8 cellular contexts compared by ENCODE assay signal in the genomic region with DNA sequence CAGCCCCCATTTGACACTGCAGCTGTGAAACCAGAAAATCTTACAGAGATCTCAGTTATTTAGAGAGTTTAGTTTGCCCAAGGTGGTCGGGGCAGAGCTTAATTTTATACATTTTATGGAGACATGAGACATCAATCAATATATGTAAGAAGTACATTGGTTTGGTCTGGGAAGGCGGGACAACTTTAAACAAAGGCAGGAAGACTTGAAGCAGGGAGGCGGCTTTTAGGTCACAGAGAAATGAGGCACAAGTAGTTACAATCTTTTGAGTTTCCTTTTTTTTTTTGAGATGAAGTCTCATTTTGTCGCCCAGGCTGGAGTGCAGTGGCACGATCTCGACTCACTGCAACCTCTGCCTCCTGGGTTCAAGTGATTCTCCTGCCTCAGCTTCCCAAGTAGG. TPM values are rescaled to one million over a fixed set of nuclear protein-coding genes. Genes with fewer than 3 reads are reported as not detected.
A peak's percentile ranks its signal among the peaks of the same experiment; 100 is the strongest.
DNase-seq lines count a peak whose midpoint lies in the region; ATAC-seq and TF ChIP-seq lines count a peak whose summit lies in the region.
"Not testable (repeated sequence)": the region's sequence is repeated elsewhere in the genome, so short reads cannot be mapped to it uniquely, and the experiment has no call there.

No MANE protein-coding gene starts in this region.

- intact Hi-C loops in activated CD4-positive, alpha-beta T cell treated with anti-CD3 and anti-CD28 coated beads, Interleukin-2, amount 10 ng/mL, durations not matched to agents 24 days and 14 days (cut with micrococcal nuclease), result not testable (repeated sequence)

- H3K27ac ChIP-seq in BLaER1, result not testable (repeated sequence)

- H3K36me3 ChIP-seq in BLaER1 (peaks cover 88% of the 10 kb centered on the region), Loucy (ENCODE audit: insufficient read depth, low read length) (peaks cover 16% of the 10 kb centered on the region)

- H3K4me3 ChIP-seq in BLaER1, result not testable (repeated sequence)
- H3K4me3 ChIP-seq in Loucy (ENCODE audit: low read length, poor library complexity, severe bottlenecking), result peak overlapping the region; percentile 34

- not testable (repeated sequence) for TF ChIP-seq CTCF in Loucy (conservative IDR thresholded peaks at IDR 0.05; ENCODE audit: low read length)

- H3K4me3 Mint-ChIP-seq in activated CD4-positive, alpha-beta T cell treated with anti-CD3 and anti-CD28 coated beads, Interleukin-2, amount 10 ng/mL, durations not matched to agents 24 days and 14 days, result peak overlapping the region; percentile 22
- not testable (repeated sequence) for H3K4me3 Mint-ChIP-seq in activated T-cell treated with anti-CD3 and anti-CD28 coated beads, Interleukin-2, amount 50 U/mL, for 24 hours
- H3K4me3 Mint-ChIP-seq in activated naive CD8-positive, alpha-beta T cell, result peak overlapping the region; percentile 33
- peak overlapping the region; percentile 80 to 87 for H3K4me3 Mint-ChIP-seq in effector memory CD8-positive, alpha-beta T cell
- peak overlapping the region; percentile 48 for H3K4me3 Mint-ChIP-seq in stimulated activated effector memory CD8-positive, alpha-beta T cell treated with anti-CD3 and anti-CD28 coated beads, Interleukin-12 subunit alpha, Interleukin-12 subunit beta, amount 100 ng/mL, for 72 hours

- ATAC-seq in effector memory CD8-positive, alpha-beta T cell (replicated peaks), result peak; percentile 11
- ATAC-seq in stimulated activated effector memory CD8-positive, alpha-beta T cell treated with anti-CD3 and anti-CD28 coated beads, Interleukin-12 subunit alpha, Interleukin-12 subunit beta, amount 100 ng/mL, for 72 hours, result not testable (repeated sequence)

- H3F3A ChIP-seq in Loucy (ENCODE audit: low read depth), result not testable (repeated sequence)

- H3K4me1 ChIP-seq in BLaER1 (peaks cover 16% of the 10 kb centered on the region), Loucy (ENCODE audit: insufficient read depth, low read length, poor library complexity, severe bottlenecking) (peaks cover 13% of the 10 kb centered on the region)

- H3K36me3 Mint-ChIP-seq in activated CD4-positive, alpha-beta T cell treated with anti-CD3 and anti-CD28 coated beads, Interleukin-2, amount 10 ng/mL, durations not matched to agents 24 days and 14 days (ENCODE audit: low read depth), result peaks cover 80% of the 10 kb centered on the region
- H3K36me3 Mint-ChIP-seq in activated T-cell treated with anti-CD3 and anti-CD28 coated beads, Interleukin-2, amount 50 U/mL, for 24 hours (ENCODE audit: low read depth), result peaks cover 91% of the 10 kb centered on the region
- peaks cover 43% of the 10 kb centered on the region for H3K36me3 Mint-ChIP-seq in activated naive CD8-positive, alpha-beta T cell
- H3K36me3 Mint-ChIP-seq in effector memory CD8-positive, alpha-beta T cell (ENCODE audit: insufficient read depth), result peaks cover 39% of the 10 kb centered on the region
- H3K36me3 Mint-ChIP-seq in stimulated activated effector memory CD8-positive, alpha-beta T cell treated with anti-CD3 and anti-CD28 coated beads, Interleukin-12 subunit alpha, Interleukin-12 subunit beta, amount 100 ng/mL, for 72 hours, result peaks cover 75% of the 10 kb centered on the region

- peaks cover 21% of the 10 kb centered on the region for H3K79me2 ChIP-seq in Loucy (ENCODE audit: insufficient read depth, low read length)

- 0 out of 2 replicates have a peak overlapping the region, but pooled peaks have one; percentile 5 for H3K9ac ChIP-seq in BLaER1
- not testable (repeated sequence) for H3K9ac ChIP-seq in Loucy (ENCODE audit: low read depth, low read length, poor library complexity, severe bottlenecking)

- H2AFZ ChIP-seq in Loucy (ENCODE audit: low read length), result not testable (repeated sequence)

- H3K27me3 Mint-ChIP-seq in activated CD4-positive, alpha-beta T cell treated with anti-CD3 and anti-CD28 coated beads, Interleukin-2, amount 10 ng/mL, durations not matched to agents 24 days and 14 days; activated T-cell treated with anti-CD3 and anti-CD28 coated beads, Interleukin-2, amount 50 U/mL, for 24 hours; activated naive CD8-positive, alpha-beta T cell; effector memory CD8-positive, alpha-beta T cell: not testable (repeated sequence)

- H3K9me2 ChIP-seq in Loucy (replicated peaks; ENCODE audit: low read depth, low read length), result not testable (repeated sequence)

- H3K4me1 Mint-ChIP-seq in activated CD4-positive, alpha-beta T cell treated with anti-CD3 and anti-CD28 coated beads, Interleukin-2, amount 10 ng/mL, durations not matched to agents 24 days and 14 days, result peaks cover 15% of the 10 kb centered on the region
- H3K4me1 Mint-ChIP-seq in activated T-cell treated with anti-CD3 and anti-CD28 coated beads, Interleukin-2, amount 50 U/mL, for 24 hours (ENCODE audit: low read depth), result peaks cover 32% of the 10 kb centered on the region
- peaks cover 27% of the 10 kb centered on the region for H3K4me1 Mint-ChIP-seq in activated naive CD8-positive, alpha-beta T cell (ENCODE audit: low read depth)
- H3K4me1 Mint-ChIP-seq in effector memory CD8-positive, alpha-beta T cell (ENCODE audit: low read depth in 2 of 2), result peaks cover 26 to 27% of the 10 kb centered on the region in 2 donors
- H3K4me1 Mint-ChIP-seq in stimulated activated effector memory CD8-positive, alpha-beta T cell treated with anti-CD3 and anti-CD28 coated beads, Interleukin-12 subunit alpha, Interleukin-12 subunit beta, amount 100 ng/mL, for 72 hours, result peaks cover 31% of the 10 kb centered on the region

- H3K27ac Mint-ChIP-seq in activated CD4-positive, alpha-beta T cell treated with anti-CD3 and anti-CD28 coated beads, Interleukin-2, amount 10 ng/mL, durations not matched to agents 24 days and 14 days, result peak overlapping the region; percentile 46
- peak overlapping the region; percentile 69 for H3K27ac Mint-ChIP-seq in activated T-cell treated with anti-CD3 and anti-CD28 coated beads, Interleukin-2, amount 50 U/mL, for 24 hours
- peak overlapping the region; percentile 1 for H3K27ac Mint-ChIP-seq in activated naive CD8-positive, alpha-beta T cell
- peak overlapping the region; percentile 38 to 91 for H3K27ac Mint-ChIP-seq in effector memory CD8-positive, alpha-beta T cell
- peak overlapping the region; percentile 13 for H3K27ac Mint-ChIP-seq in stimulated activated effector memory CD8-positive, alpha-beta T cell treated with anti-CD3 and anti-CD28 coated beads, Interleukin-12 subunit alpha, Interleukin-12 subunit beta, amount 100 ng/mL, for 72 hours

- H4K20me1 ChIP-seq in BLaER1, result peaks cover 10% of the 10 kb centered on the region
- not testable (repeated sequence) for H4K20me1 ChIP-seq in Loucy (ENCODE audit: insufficient read depth, low read length, poor library complexity, severe bottlenecking)

- peaks cover 22% of the 10 kb centered on the region for H3K9me3 Mint-ChIP-seq in activated CD4-positive, alpha-beta T cell treated with anti-CD3 and anti-CD28 coated beads, Interleukin-2, amount 10 ng/mL, durations not matched to agents 24 days and 14 days
- H3K9me3 Mint-ChIP-seq in activated T-cell treated with anti-CD3 and anti-CD28 coated beads, Interleukin-2, amount 50 U/mL, for 24 hours, result peaks cover 30% of the 10 kb centered on the region
- not testable (repeated sequence) for H3K9me3 Mint-ChIP-seq in activated naive CD8-positive, alpha-beta T cell (ENCODE audit: low read depth); effector memory CD8-positive, alpha-beta T cell; stimulated activated effector memory CD8-positive, alpha-beta T cell treated with anti-CD3 and anti-CD28 coated beads, Interleukin-12 subunit alpha, Interleukin-12 subunit beta, amount 100 ng/mL, for 72 hours

- H3K4me2 ChIP-seq in BLaER1 (peak overlapping the region; percentile 48), Loucy (ENCODE audit: low read depth, low read length, poor library complexity, severe bottlenecking) (peak overlapping the region; percentile 59)

- not testable (repeated sequence) for DNase-seq in activated CD4-positive, alpha-beta T cell treated with anti-CD3 and anti-CD28 coated beads, Interleukin-2, amount 10 ng/mL, durations not matched to agents 24 days and 14 days; activated T-cell treated with anti-CD3 and anti-CD28 coated beads, Interleukin-2, amount 50 U/mL, for 24 hours; effector memory CD8-positive, alpha-beta T cell; stimulated activated effector memory CD8-positive, alpha-beta T cell treated with anti-CD3 and anti-CD28 coated beads, Interleukin-12 subunit alpha, Interleukin-12 subunit beta, amount 100 ng/mL, for 72 hours (ENCODE audit: low spot score in 2 of 2)
- peak; percentile 1 for DNase-seq in mesenteric fat pad (ENCODE audit: low spot score)

- not testable (repeated sequence) for H3K27me3 ChIP-seq in BLaER1; Loucy (ENCODE audit: insufficient read depth, low read length, poor library complexity, severe bottlenecking)

- peaks cover 63% of the 10 kb centered on the region for H3K9me3 ChIP-seq in BLaER1
- not testable (repeated sequence) for H3K9me3 ChIP-seq in Loucy (ENCODE audit: insufficient read depth, low read depth, low read length)

RNA-seq across cellular contexts. Expression of gene ZNF808, which starts 15.1 kb away (rescaled TPM):
- total RNA-seq in activated CD4-positive, alpha-beta T cell treated with anti-CD3 and anti-CD28 coated beads, Interleukin-2, amount 10 ng/mL, durations not matched to agents 24 days and 14 days, result 21.2 and 21.6 TPM in 2 replicates
- total RNA-seq in mesenteric fat pad, result 15.5 TPM

RNA-seq across cellular contexts. Expression of gene ZNF701, which starts 27.5 kb away (rescaled TPM):
- 19.3 and 21.0 TPM in 2 replicates for total RNA-seq in activated CD4-positive, alpha-beta T cell treated with anti-CD3 and anti-CD28 coated beads, Interleukin-2, amount 10 ng/mL, durations not matched to agents 24 days and 14 days
- 11.2 TPM for total RNA-seq in mesenteric fat pad

Comparison
In these comparisons a context has a peak if more than half of its experiments do, and no peak if none do; other contexts are left out.
1. H3K27ac Mint-ChIP-seq: peak in every context shown above with its lines; median percentile 69 in activated T-cell treated with anti-CD3 and anti-CD28 coated beads, Interleukin-2, amount 50 U/mL, for 24 hours; 64 in effector memory CD8-positive, alpha-beta T cell; 46 in activated CD4-positive, alpha-beta T cell treated with anti-CD3 and anti-CD28 coated beads, Interleukin-2, amount 10 ng/mL, durations not matched to agents 24 days and 14 days; 13 in stimulated activated effector memory CD8-positive, alpha-beta T cell treated with anti-CD3 and anti-CD28 coated beads, Interleukin-12 subunit alpha, Interleukin-12 subunit beta, amount 100 ng/mL, for 72 hours; 1 in activated naive CD8-positive, alpha-beta T cell.